8 cellular contexts compared by ENCODE assay signal in the genomic region with DNA sequence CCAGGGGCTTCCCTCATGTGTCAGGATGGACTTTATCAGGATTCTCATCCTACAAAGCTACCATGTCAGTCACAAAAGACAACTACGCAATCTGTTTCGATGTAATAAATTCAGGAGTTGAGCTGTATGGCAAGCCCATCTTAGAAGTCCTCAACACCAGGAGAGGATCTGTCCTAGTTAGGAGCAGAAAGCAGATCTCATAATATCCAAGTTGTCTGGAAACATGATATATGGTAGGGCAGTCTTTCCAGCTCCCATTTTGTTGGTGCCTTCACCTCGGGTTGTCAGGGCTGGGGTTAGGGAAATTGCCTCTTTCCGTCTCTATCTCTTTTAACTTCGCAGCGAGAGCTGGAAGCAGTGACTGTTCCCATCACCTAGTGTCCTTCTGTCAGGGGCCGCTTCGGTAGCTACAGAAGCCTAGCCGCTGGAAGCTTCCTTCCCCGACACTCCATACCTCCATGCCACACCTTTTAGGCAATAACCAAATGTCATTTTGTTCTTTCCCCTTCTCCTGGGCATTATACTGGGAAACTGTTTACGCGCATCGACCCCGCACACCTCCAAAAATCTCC. TPM values are rescaled to one million over a fixed set of nuclear protein-coding genes. Genes with fewer than 3 reads are reported as not detected.
DNase-seq lines count a peak whose midpoint lies in the region; ATAC-seq, FAIRE-seq and TF ChIP-seq lines count a peak whose summit lies in the region.

No MANE protein-coding gene starts in this region.

- H3K4me3 ChIP-seq in WERI-Rb-1 (ENCODE audit: low read depth, low read length) (peak overlapping the region; percentile 90), heart right ventricle (peak overlapping the region; percentile 75 to 99 (median 92)), skeletal muscle cell (ENCODE audit: low read depth, low read length) (peak overlapping the region; percentile 81)

- no peaks in the 10 kb centered on the region for H3K9me3 Mint-ChIP-seq in activated CD4-positive, alpha-beta T cell treated with anti-CD3 and anti-CD28 coated beads, Interleukin-2, amount 10 ng/mL, durations not matched to agents 24 days and 14 days

- no peak for DNase-seq in activated CD4-positive, alpha-beta T cell treated with anti-CD3 and anti-CD28 coated beads, Interleukin-2, amount 10 ng/mL, durations not matched to agents 24 days and 14 days
- DNase-seq in activated CD4-positive, alpha-beta T cell treated with anti-CD3 and anti-CD28 coated beads for 1 hour = no peak
- no peak for DNase-seq in WERI-Rb-1
- DNase-seq in heart right ventricle = no peak
- DNase-seq in skeletal muscle cell (ENCODE audit: low read depth) = no peak
- DNase-seq in urothelium cell line (ENCODE audit: low spot score) = no peak

- peaks cover 45% of the 10 kb centered on the region for H3K4me1 Mint-ChIP-seq in activated CD4-positive, alpha-beta T cell treated with anti-CD3 and anti-CD28 coated beads, Interleukin-2, amount 10 ng/mL, durations not matched to agents 24 days and 14 days

- H3K4me1 ChIP-seq in heart right ventricle = peaks cover 0 to 57% (median 21%) of the 10 kb centered on the region in 9 donors

- peaks cover 12% of the 10 kb centered on the region for H3K27me3 Mint-ChIP-seq in activated CD4-positive, alpha-beta T cell treated with anti-CD3 and anti-CD28 coated beads, Interleukin-2, amount 10 ng/mL, durations not matched to agents 24 days and 14 days

- H3K36me3 ChIP-seq in WERI-Rb-1 (peaks cover 14% of the 10 kb centered on the region), heart right ventricle (peaks cover 0 to 8% (median 0%) of the 10 kb centered on the region in 9 donors)

- H3K9me3 ChIP-seq in WERI-Rb-1 (ENCODE audit: severe bottlenecking) (no peaks in the 10 kb centered on the region), heart right ventricle (no peaks in the 10 kb centered on the region)

- TF ChIP-seq CTCF in WERI-Rb-1 (IDR thresholded peaks at IDR 0.05; ENCODE audit: low read depth, low read length) (no peak), heart right ventricle (IDR thresholded peaks at IDR 0.05) (no peak)

- peak overlapping the region; percentile 90 for H3K4me3 Mint-ChIP-seq in activated CD4-positive, alpha-beta T cell treated with anti-CD3 and anti-CD28 coated beads, Interleukin-2, amount 10 ng/mL, durations not matched to agents 24 days and 14 days

- FAIRE-seq in urothelium cell line (lab: Jason Lieb, UNC) = no peak

- H3K27ac ChIP-seq in WERI-Rb-1 (peak overlapping the region; percentile 96), heart right ventricle (peak overlapping the region in 8 of 10 donors; percentile 81 to 98 (median 92))

- peaks cover 26% of the 10 kb centered on the region for H3K36me3 Mint-ChIP-seq in activated CD4-positive, alpha-beta T cell treated with anti-CD3 and anti-CD28 coated beads, Interleukin-2, amount 10 ng/mL, durations not matched to agents 24 days and 14 days (ENCODE audit: low read depth)

- H3K27ac Mint-ChIP-seq in activated CD4-positive, alpha-beta T cell treated with anti-CD3 and anti-CD28 coated beads, Interleukin-2, amount 10 ng/mL, durations not matched to agents 24 days and 14 days = peak overlapping the region; percentile 38

- H3K27me3 ChIP-seq in WERI-Rb-1 (ENCODE audit: insufficient read depth, low read depth, severe bottlenecking) (no peaks in the 10 kb centered on the region), heart right ventricle (no peaks in the 10 kb centered on the region)

- intact Hi-C loops in activated CD4-positive, alpha-beta T cell treated with anti-CD3 and anti-CD28 coated beads, Interleukin-2, amount 10 ng/mL, durations not matched to agents 24 days and 14 days (cut with micrococcal nuclease) = loop anchor here (2.0 to 10.0 kb wide), 5 partner anchors 31 to 1195 kb away; partner anchors contain the start of genes DMAC2L, DNAAF2 and L2HGDH
- intact Hi-C loops in heart right ventricle (cut with DNase I) = loop anchor here in 3 of 10 donors (5.0 kb wide), 2 partner anchors 37 to 42 kb away; no protein-coding TSS in a partner anchor

- ATAC-seq in heart right ventricle (peak in 4 of 8 donors; percentile 3 to 9 (median 6)), GM21723 (IDR thresholded peaks at IDR 0.05; ENCODE audit: unreplicated experiment) (no peak), GM18861 (IDR thresholded peaks at IDR 0.05; ENCODE audit: unreplicated experiment) (no peak)

- WGBS in heart right ventricle, 2 donors = 17 to 18% methylated on average over 14 of the region's 14 CpGs

RNA-seq across cellular contexts. Expression of gene NIN, which starts 1.4 kb away (rescaled TPM):
- 40.2 and 43.1 TPM in 2 replicates for total RNA-seq in activated CD4-positive, alpha-beta T cell treated with anti-CD3 and anti-CD28 coated beads, Interleukin-2, amount 10 ng/mL, durations not matched to agents 24 days and 14 days
- 10 to 100 TPM; 20.2 to 38.7 (median 26.6) TPM for total RNA-seq in heart right ventricle
- polyA plus RNA-seq in heart right ventricle = 10 to 100 TPM in 1 of 2 donors, 1 to 10 TPM in 1; 4.0 to 14.3 TPM

RNA-seq across cellular contexts. Expression of gene ABHD12B, which starts 42.3 kb away (rescaled TPM):
- total RNA-seq in activated CD4-positive, alpha-beta T cell treated with anti-CD3 and anti-CD28 coated beads, Interleukin-2, amount 10 ng/mL, durations not matched to agents 24 days and 14 days = not detected in 2 replicates
- total RNA-seq in heart right ventricle = not detected
- polyA plus RNA-seq in heart right ventricle = not detected
